ENCODE assay signal across 33 cellular contexts in the genomic region with DNA sequence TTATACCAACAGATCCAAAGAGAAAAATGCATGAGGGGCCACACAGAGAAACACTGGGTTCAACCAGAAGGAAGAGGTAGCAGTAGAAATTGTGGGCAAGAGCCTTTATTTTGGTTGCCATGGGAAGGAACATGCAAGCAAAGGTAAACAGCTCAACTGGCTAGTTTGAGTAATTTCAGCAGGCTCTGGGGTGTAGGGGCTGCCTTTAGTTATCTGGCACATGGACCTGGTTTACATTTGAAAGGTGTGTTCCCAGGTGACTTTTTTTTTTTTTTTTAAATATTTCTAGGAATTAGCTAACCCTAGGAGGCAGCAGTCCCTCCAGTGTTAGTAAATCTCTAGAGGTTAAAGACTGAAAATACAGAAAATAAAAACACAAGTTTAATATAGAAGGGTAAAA.
"Had no signal": no experiment of that assay in that cellular context is flagged by ENCODE, and none has a peak within 500 bp of the region (broad histone marks: within the 10 kb centered on the region; RNA-seq: fewer than 3 reads in every experiment).

No MANE protein-coding gene starts in this region.

- FAIRE-seq: endometrium, endothelial cell of umbilical vein had no signal

- H3K9me3 ChIP-seq: adrenal gland, colonic mucosa, gastroesophageal sphincter, heart right ventricle had no signal

- H3K4me1 ChIP-seq: adrenal gland, breast epithelium, colonic mucosa, esophagus squamous epithelium, gastroesophageal sphincter had no signal

- H3K4me3 ChIP-seq: adrenal gland, breast epithelium, cardiac muscle cell, colonic mucosa, esophagus squamous epithelium, gastroesophageal sphincter, heart right ventricle had no signal

- H3K36me3 ChIP-seq: adrenal gland, breast epithelium, cardiac muscle cell, colonic mucosa, esophagus squamous epithelium, gastroesophageal sphincter, heart right ventricle, WERI-Rb-1 had no signal

- H3K27me3 ChIP-seq: adrenal gland, cardiac muscle cell, colonic mucosa, esophagus squamous epithelium, gastroesophageal sphincter, heart right ventricle had no signal

- ATAC-seq: activated CD4-positive, alpha-beta T cell treated with anti-CD3 and anti-CD28 coated beads for 36 hours; activated CD8-positive, alpha-beta memory T cell treated with anti-CD3 and anti-CD28 coated beads, Interleukin-2, amount 10 ng/mL, durations not matched to agents 7 days and 5 days; activated CD8-positive, alpha-beta T cell treated with anti-CD3 and anti-CD28 coated beads, Interleukin-2, amount 10 ng/mL, durations not matched to agents 7 days and 5 days; activated naive CD8-positive, alpha-beta T cell treated with anti-CD3 and anti-CD28 coated beads, Interleukin-2, amount 50 U/mL, for 24 hours; gastroesophageal sphincter; heart right ventricle; T-helper 17 cell had no signal

- H3K27ac ChIP-seq: adrenal gland, breast epithelium, cardiac muscle cell, colonic mucosa, epithelial cell of prostate, esophagus squamous epithelium, gastroesophageal sphincter, heart right ventricle, WERI-Rb-1 had no signal

- DNase-seq: activated CD4-positive, alpha-beta memory T cell treated with anti-CD3 and anti-CD28 coated beads for 36 hours; activated CD4-positive, alpha-beta T cell treated with anti-CD3 and anti-CD28 coated beads for 36 hours; activated CD4-positive, alpha-beta T cell treated with anti-CD3 and anti-CD28 coated beads, Interleukin-2, amount 10 ng/mL, durations not matched to agents 24 days and 14 days; activated CD4-positive, CD25-positive, alpha-beta regulatory T cell; activated CD4-positive, CD25-positive, alpha-beta regulatory T cell treated with anti-CD3 and anti-CD28 coated beads, Interleukin-2, amount 50 U/mL, for 72 hours; activated CD8-positive, alpha-beta memory T cell treated with anti-CD3 and anti-CD28 coated beads, Interleukin-2, amount 10 ng/mL, durations not matched to agents 7 days and 5 days; activated CD8-positive, alpha-beta memory T cell treated with anti-CD3 and anti-CD28 coated beads, Interleukin-2, amount 50 U/mL, for 4 hours; activated CD8-positive, alpha-beta T cell treated with anti-CD3 and anti-CD28 coated beads, Interleukin-2, amount 10 ng/mL, durations not matched to agents 7 days and 5 days; activated effector memory CD4-positive, alpha-beta T cell treated with anti-CD3 and anti-CD28 coated beads, Interleukin-2, amount 50 U/mL, for 16 hours; activated naive CD4-positive, alpha-beta T cell treated with anti-CD3 and anti-CD28 coated beads for 36 hours; activated naive CD8-positive, alpha-beta T cell treated with anti-CD3 and anti-CD28 coated beads for 36 hours; activated naive CD8-positive, alpha-beta T cell treated with anti-CD3 and anti-CD28 coated beads, Interleukin-2, amount 50 U/mL, for 24 hours; activated T-cell treated with anti-CD3 and anti-CD28 coated beads, Interleukin-2, amount 50 U/mL, for 1 hour; activated T-cell treated with anti-CD3 and anti-CD28 coated beads, Interleukin-2, amount 50 U/mL, for 48 hours; adrenal gland; amygdala; aorta; central memory CD4-positive, alpha-beta T cell; cerebellar nuclear complex; colonic mucosa; effector CD8-positive, alpha-beta T cell; esophagus squamous epithelium; foreskin melanocyte; heart right ventricle; T-helper 17 cell; T1000; WERI-Rb-1 had no signal
